ENCODE assay signal across 24 cellular contexts in genomic region chr6:107323133-107323785, GRCh38.
A peak's percentile ranks its signal among the peaks of the same experiment; 100 is the strongest.
DNase-seq lines count a peak whose midpoint lies in the region; ATAC-seq, FAIRE-seq and TF ChIP-seq lines count a peak whose summit lies in the region.
"Had no signal": no experiment of that assay in that cellular context is flagged by ENCODE, and none has a peak within 500 bp of the region (broad histone marks: within the 10 kb centered on the region; RNA-seq: fewer than 3 reads in every experiment).

No MANE protein-coding gene starts in this region.

- no peak for FAIRE-seq in D721Med (lab: Jason Lieb, UNC)
- FAIRE-seq: bronchial epithelial cell, GM12892 had no signal

- H3K4me1 ChIP-seq in lower lobe of right lung (no peaks in the 10 kb centered on the region), tibial nerve (no peaks in the 10 kb centered on the region)
- H3K4me1 ChIP-seq: parathyroid adenoma had no signal

- no peak for TF ChIP-seq EP300 in tibial nerve (IDR thresholded peaks at IDR 0.05)

- in situ Hi-C loops in astrocyte of the spinal cord (cut with HindIII; ENCODE audit: low sequenced_read_pairs), result no loop called here

- no peaks in the 10 kb centered on the region for H3K9me3 ChIP-seq in lower lobe of right lung
- H3K9me3 ChIP-seq in tibial nerve, result no peaks in the 10 kb centered on the region
- H3K9me3 ChIP-seq: thoracic aorta had no signal

- ATAC-seq in lower lobe of right lung, result no peak
- ATAC-seq: activated CD8-positive, alpha-beta memory T cell treated with anti-CD3 and anti-CD28 coated beads, Interleukin-2, amount 10 ng/mL, durations not matched to agents 7 days and 5 days; left colon; natural killer cell treated with Interleukin-12 subunit alpha and Interleukin-12 subunit beta and Interleukin-15 and Interleukin-18, amount 100 ng/mL, for 72 hours; sciatic nerve had no signal

- TF ChIP-seq CTCF in AG09309 (IDR thresholded peaks at IDR 0.05; ENCODE audit: control insufficient read depth, insufficient read depth, low read depth, low read length, missing control alignments) (no peak), astrocyte of the spinal cord (IDR thresholded peaks at IDR 0.05; ENCODE audit: low read depth, low read length) (no peak), lower lobe of right lung (IDR thresholded peaks at IDR 0.05) (no peak), tibial nerve (IDR thresholded peaks at IDR 0.05) (no peak), D721Med (IDR thresholded peaks at IDR 0.05; ENCODE audit: insufficient read depth, missing control alignments) (no peak)

- H3K4me3 ChIP-seq in AG09309 (ENCODE audit: control insufficient read depth, low read depth, low read length), result no peak overlapping the region
- no peak overlapping the region for H3K4me3 ChIP-seq in astrocyte of the spinal cord (ENCODE audit: low read depth, low read length)
- H3K4me3 ChIP-seq in lower lobe of right lung, result no peak overlapping the region
- H3K4me3 ChIP-seq in tibial nerve, result no peak overlapping the region
- H3K4me3 ChIP-seq: thoracic aorta had no signal

- no peak for TF ChIP-seq POLR2A in tibial nerve (IDR thresholded peaks at IDR 0.05)

- WGBS in tibial nerve, 2 donors, result 65 to 66% methylated on average over 1 of the region's 1 CpG

- H3K27me3 ChIP-seq in lower lobe of right lung (ENCODE audit: low read depth) (no peaks in the 10 kb centered on the region), tibial nerve (no peaks in the 10 kb centered on the region)

- DNase-seq in AG09309 (ENCODE audit: low read depth) (peak; percentile 8), HS-5 (ENCODE audit: low read depth) (peak; percentile 84), astrocyte of the spinal cord (ENCODE audit: low read depth, low spot score) (peak; percentile 16), glomerular visceral epithelial cell (ENCODE audit: extremely low spot score) (peak; percentile 6), lower lobe of right lung (no peak), tibial nerve (ENCODE audit: low spot score in 2 of 2) (no peak), D721Med (ENCODE audit: insufficient read length, low spot score) (no peak)
- DNase-seq in effector CD8-positive, alpha-beta T cell (lab: John Stamatoyannopoulos, UW), result no peak
- DNase-seq: activated CD4-positive, alpha-beta T cell treated with anti-CD3 and anti-CD28 coated beads for 48 hours; activated CD8-positive, alpha-beta memory T cell treated with anti-CD3 and anti-CD28 coated beads, Interleukin-2, amount 10 ng/mL, durations not matched to agents 7 days and 5 days; CD4-positive, alpha-beta T cell; DMS53; left colon; NCI-H1694; NCI-H774; SHP77; T-helper 1 cell had no signal

- H3K27ac ChIP-seq in lower lobe of right lung, result no peak overlapping the region
- H3K27ac ChIP-seq in tibial nerve, result no peak overlapping the region
- H3K27ac ChIP-seq: epithelial cell of prostate, parathyroid adenoma, thoracic aorta had no signal

- intact Hi-C loops in lower lobe of right lung (cut with DNase I), result no loop called here

- H3K36me3 ChIP-seq in lower lobe of right lung (no peaks in the 10 kb centered on the region), tibial nerve (no peaks in the 10 kb centered on the region)
- H3K36me3 ChIP-seq: thoracic aorta had no signal

Comparison
In these comparisons a context has a peak if more than half of its experiments do, and no peak if none do; other contexts are left out.
1. DNase-seq: peak in AG09309 (single experiment), HS-5 (single experiment), astrocyte of the spinal cord (single experiment) and glomerular visceral epithelial cell (single experiment); none in lower lobe of right lung (single experiment), tibial nerve (0 of 2), D721Med (single experiment) and effector CD8-positive, alpha-beta T cell (single experiment).